Comparison of ENCODE assay signal across 22 cellular contexts in the genomic region with DNA sequence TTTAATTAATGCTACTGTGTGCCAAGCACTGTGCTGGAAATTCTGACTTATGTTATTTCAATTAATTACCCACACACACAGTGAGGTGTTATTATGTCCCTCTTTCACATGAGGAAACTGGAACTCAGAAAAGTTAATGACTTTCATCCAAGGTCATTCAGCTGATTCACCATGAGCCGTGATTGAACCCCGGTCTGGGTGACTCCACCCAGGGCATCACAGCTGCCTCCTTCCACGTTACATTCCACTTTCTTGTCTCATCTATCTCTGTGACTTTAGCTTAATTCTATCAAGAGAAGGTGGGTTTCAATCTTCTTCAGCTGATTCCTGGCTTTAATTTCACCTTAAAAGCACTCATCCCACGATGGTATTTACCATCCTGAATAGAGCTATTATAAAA. TPM values are rescaled to one million over a fixed set of nuclear protein-coding genes. Genes with fewer than 3 reads are reported as not detected.
"Had no signal": no experiment of that assay in that cellular context is flagged by ENCODE, and none has a peak within 500 bp of the region (broad histone marks: within the 10 kb centered on the region; RNA-seq: fewer than 3 reads in every experiment).

No MANE protein-coding gene starts in this region.

- H3K4me3 Mint-ChIP-seq: dendritic cell treated with granulocyte-macrophage colony-stimulating factor and Interleukin-4, amounts not matched to agents 40 ng/mL and 50 ng/mL, for 4 days; effector memory CD8-positive, alpha-beta T cell; mesothelial cell of epicardium had no signal

- H3K27me3 Mint-ChIP-seq: dendritic cell treated with granulocyte-macrophage colony-stimulating factor and Interleukin-4, amounts not matched to agents 40 ng/mL and 50 ng/mL, for 4 days had no signal

- H3K27me3 ChIP-seq: colonic mucosa, esophagus muscularis mucosa, foreskin keratinocyte, heart right ventricle, left lung had no signal

- H3K4me1 ChIP-seq: colonic mucosa, esophagus muscularis mucosa, foreskin keratinocyte, left lung, lower lobe of right lung had no signal

- DNase-seq: colonic mucosa; cortex of kidney; effector CD8-positive, alpha-beta T cell; effector memory CD8-positive, alpha-beta T cell; foreskin keratinocyte; glutamatergic neuron; head of caudate nucleus; heart right ventricle; hippocampal formation; left cardiac atrium; left lung; left ventricle myocardium superior; lower lobe of right lung; mesenchymal stem cell; mucosa of descending colon had no signal

- H3K27ac Mint-ChIP-seq: dendritic cell treated with granulocyte-macrophage colony-stimulating factor and Interleukin-4, amounts not matched to agents 40 ng/mL and 50 ng/mL, for 4 days; effector memory CD8-positive, alpha-beta T cell; mesothelial cell of epicardium had no signal

- FAIRE-seq: endothelial cell of umbilical vein, frontal cortex, islet of Langerhans, keratinocyte had no signal

- H3K36me3 ChIP-seq: colonic mucosa, esophagus muscularis mucosa, left lung, lower lobe of right lung had no signal

- H3K9me3 ChIP-seq: colonic mucosa, esophagus muscularis mucosa, heart right ventricle, left lung, lower lobe of right lung, mucosa of descending colon had no signal

- H3K4me3 ChIP-seq: colonic mucosa, esophagus muscularis mucosa, heart right ventricle, left lung, lower lobe of right lung, mucosa of descending colon had no signal

- H3K9me3 Mint-ChIP-seq: effector memory CD8-positive, alpha-beta T cell had no signal

- H3K27ac ChIP-seq: colonic mucosa, esophagus muscularis mucosa, foreskin keratinocyte, heart right ventricle, left lung, lower lobe of right lung had no signal

RNA-seq across cellular contexts. Expression of gene SRGAP3, which starts 16.3 kb away (rescaled TPM):
- total RNA-seq: endothelial cell of umbilical vein had no signal
